8 cellular contexts compared by ENCODE assay signal in genomic region chr5:42994285-42995151, GRCh38. TPM values are rescaled to one million over a fixed set of nuclear protein-coding genes. Genes with fewer than 3 reads are reported as not detected.
A peak's percentile ranks its signal among the peaks of the same experiment; 100 is the strongest.
DNase-seq lines count a peak whose midpoint lies in the region; ATAC-seq and TF ChIP-seq lines count a peak whose summit lies in the region.

No MANE protein-coding gene starts in this region.

- DNase-seq in COLO668 (lab: John Stamatoyannopoulos, UW; ENCODE audit: unreplicated experiment) (peak; percentile 91), GM20000 (ENCODE audit: low spot score) (peak; percentile 61), HUDEP-2 (lab: John Stamatoyannopoulos, UW; ENCODE audit: unreplicated experiment in 76 of 76) (peak in 75 of 76 experiments; percentile 30 to 93 (median 79)), T follicular helper cell (ENCODE audit: low read depth) (peak; percentile 79), amniotic stem cell (lab: John Stamatoyannopoulos, UW) (peak; percentile 92), hippocampal formation (lab: John Stamatoyannopoulos, UW) (peak; percentile 70 to 74), sciatic nerve (ENCODE audit: low spot score) (peak; percentile 93), 8988T (no peak)

- peak; percentile 89 for ATAC-seq in sciatic nerve

- TF ChIP-seq CTCF in GM20000 (IDR thresholded peaks at IDR 0.05; ENCODE audit: extremely low read depth, missing control alignments): peak; percentile 91

- intact Hi-C loops in sciatic nerve (cut with DNase I): loop anchor here (5.0 to 10.0 kb wide), 2 partner anchors 42 to 50 kb away; partner anchors contain the start of gene ANXA2R

RNA-seq across cellular contexts. Expression of gene ANXA2R, which starts 45.6 kb away (rescaled TPM):
- total RNA-seq in sciatic nerve: 5.7 TPM
